In genomic region chr5:132055808-132056609, GRCh38 we compare ENCODE assay signal across 10 cellular contexts. TPM values are rescaled to one million over a fixed set of nuclear protein-coding genes. Genes with fewer than 3 reads are reported as not detected.
DNase-seq lines count a peak whose midpoint lies in the region; ATAC-seq and TF ChIP-seq lines count a peak whose summit lies in the region.
"Had no signal": no experiment of that assay in that cellular context is flagged by ENCODE, and none has a peak within 500 bp of the region (broad histone marks: within the 10 kb centered on the region; RNA-seq: fewer than 3 reads in every experiment).

No MANE protein-coding gene starts in this region.

- H3K36me3 ChIP-seq in CD8-positive, alpha-beta memory T cell (ENCODE audit: insufficient read depth, low read length) = no peaks in the 10 kb centered on the region

- no peak for TF ChIP-seq CTCF in mesothelial cell of epicardium (IDR thresholded peaks at IDR 0.05; ENCODE audit: unreplicated experiment)

- peak overlapping the region; percentile 73 for H3K27ac ChIP-seq in CD8-positive, alpha-beta memory T cell (ENCODE audit: low read depth, low read length)

- peak overlapping the region; percentile 77 to 98 (median 96) for H3K27ac Mint-ChIP-seq in CD8-positive, alpha-beta memory T cell
- H3K27ac Mint-ChIP-seq in T-cell (peak overlapping the region; percentile 44 to 67), mesothelial cell of epicardium (no peak overlapping the region)

- H3K9me3 Mint-ChIP-seq in CD8-positive, alpha-beta memory T cell = no peaks in the 10 kb centered on the region
- H3K9me3 Mint-ChIP-seq in T-cell (no peaks in the 10 kb centered on the region), mesothelial cell of epicardium (no peaks in the 10 kb centered on the region)

- H3K9me3 ChIP-seq in CD8-positive, alpha-beta memory T cell (ENCODE audit: low read length) = no peaks in the 10 kb centered on the region

- peak in 4 of 5 donors; percentile 40 to 78 (median 70) for DNase-seq in CD8-positive, alpha-beta memory T cell
- DNase-seq in T-cell (peak in 33 of 34 experiments; percentile 21 to 67 (median 50)), activated gamma-delta T cell (lab: John Stamatoyannopoulos, UW) (peak; percentile 23), mesothelial cell of epicardium (ENCODE audit: low spot score in 2 of 2, unreplicated experiment in 2 of 2) (peak; percentile 12 to 29), retina (no peak), middle frontal gyrus (ENCODE audit: extremely low spot score, low spot score) (no peak)
- DNase-seq: cortex of kidney had no signal

- ATAC-seq in T-cell (replicated peaks in 1 of 4) (peak; percentile 68 to 78 (median 77)), HG02885 (IDR thresholded peaks at IDR 0.05; ENCODE audit: poor library complexity, unreplicated experiment) (no peak), esophagus mucosa (no peak)

- H3K4me3 Mint-ChIP-seq in CD8-positive, alpha-beta memory T cell = peak overlapping the region in 6 of 7 donors; percentile 17 to 69 (median 50)
- H3K4me3 Mint-ChIP-seq in T-cell = no peak overlapping the region
- no peak overlapping the region for H3K4me3 Mint-ChIP-seq in mesothelial cell of epicardium

- no peaks in the 10 kb centered on the region for H3K36me3 Mint-ChIP-seq in CD8-positive, alpha-beta memory T cell
- H3K36me3 Mint-ChIP-seq in T-cell (no peaks in the 10 kb centered on the region), mesothelial cell of epicardium (no peaks in the 10 kb centered on the region)

- H3K27me3 Mint-ChIP-seq in CD8-positive, alpha-beta memory T cell = peaks cover 0 to 5% of the 10 kb centered on the region in 2 donors
- H3K27me3 Mint-ChIP-seq in T-cell (peaks cover 0 to 3% of the 10 kb centered on the region in 2 donors), mesothelial cell of epicardium (ENCODE audit: low read depth) (peaks cover 12% of the 10 kb centered on the region)

- CTCF ChIA-PET in CD8-positive, alpha-beta memory T cell (lab: Charles Lee) = interaction anchor here (1.0 to 1.8 kb wide), 3 partner anchors 9 to 55 kb away, joined by 3 to 6 read pairs (median 3); no protein-coding TSS in a partner anchor
- CTCF ChIA-PET in T-cell (lab: Charles Lee) = interaction anchor here in 1 of 2 donors (0.6 to 1.6 kb wide), 4 partner anchors 16 to 467 kb away, joined by 3 to 7 read pairs (median 4); no protein-coding TSS in a partner anchor

- H3K4me3 ChIP-seq in CD8-positive, alpha-beta memory T cell (ENCODE audit: low read length) = no peak overlapping the region

- no peaks in the 10 kb centered on the region for H3K27me3 ChIP-seq in CD8-positive, alpha-beta memory T cell (ENCODE audit: insufficient read depth, low read length, poor library complexity, severe bottlenecking)

- H3K4me1 ChIP-seq in CD8-positive, alpha-beta memory T cell (ENCODE audit: insufficient read depth, low read length) = peaks cover 37% of the 10 kb centered on the region

- POLR2A ChIA-PET in CD8-positive, alpha-beta memory T cell (lab: Charles Lee) = interaction anchor here (0.5 kb wide), 1 partner anchor 419 kb away, joined by 3 read pairs; no protein-coding TSS in a partner anchor
- POLR2A ChIA-PET in T-cell (lab: Charles Lee) = interaction anchor here in 1 of 2 donors (0.6 kb wide), 1 partner anchor 454 kb away, joined by 6 read pairs; no protein-coding TSS in a partner anchor

- peaks cover 52 to 54% (median 52%) of the 10 kb centered on the region in 3 donors for H3K4me1 Mint-ChIP-seq in CD8-positive, alpha-beta memory T cell
- peaks cover 39 to 57% (median 47%) of the 10 kb centered on the region in 3 donors for H3K4me1 Mint-ChIP-seq in T-cell
- H3K4me1 Mint-ChIP-seq in mesothelial cell of epicardium = no peaks in the 10 kb centered on the region

RNA-seq across cellular contexts. Expression of gene IL3, which starts 4.4 kb away (rescaled TPM):
- 10 to 100 TPM; 69.7 to 71.9 TPM for total RNA-seq in CD8-positive, alpha-beta memory T cell
- polyA plus RNA-seq in CD8-positive, alpha-beta memory T cell = not detected
- total RNA-seq in T-cell = not detected
- total RNA-seq in mesothelial cell of epicardium = not detected in 3 replicates
- total RNA-seq in esophagus mucosa = not detected
- total RNA-seq: subcutaneous adipose tissue had no signal

RNA-seq across cellular contexts. Expression of gene CSF2, which starts 17.6 kb away (rescaled TPM):
- total RNA-seq in CD8-positive, alpha-beta memory T cell = 100 to 1,000 TPM; 393 to 409 TPM
- not detected for polyA plus RNA-seq in CD8-positive, alpha-beta memory T cell
- total RNA-seq in T-cell (under 1 TPM in 1 of 5 donors, not detected in 4; 0.89 TPM), mesothelial cell of epicardium (not detected in 3 replicates), esophagus mucosa (not detected)
- total RNA-seq: subcutaneous adipose tissue had no signal

RNA-seq across cellular contexts. Expression of gene ACSL6, which starts 44.6 kb away (rescaled TPM):
- 10 to 100 TPM; 21.8 to 22.7 TPM for total RNA-seq in CD8-positive, alpha-beta memory T cell
- 20.7 TPM for polyA plus RNA-seq in CD8-positive, alpha-beta memory T cell
- total RNA-seq in T-cell = 10 to 100 TPM; 23.7 to 42.9 (median 27.8) TPM
- not detected in 3 replicates for total RNA-seq in mesothelial cell of epicardium
- 0.08 TPM for total RNA-seq in esophagus mucosa

Comparison
In these comparisons a context has a peak if more than half of its experiments do, and no peak if none do; other contexts are left out.
1. DNase-seq: peak in CD8-positive, alpha-beta memory T cell (4 of 5), T-cell (33 of 34), activated gamma-delta T cell (single experiment) and mesothelial cell of epicardium (2 of 2); none in retina (single experiment) and middle frontal gyrus (single experiment).
2. H3K4me3 Mint-ChIP-seq: peak in CD8-positive, alpha-beta memory T cell (6 of 7); none in T-cell (0 of 3) and mesothelial cell of epicardium (single experiment).
3. ATAC-seq: peak in T-cell (4 of 4); none in HG02885 (single experiment) and esophagus mucosa (single experiment).
4. RNA of gene IL3, which starts 4.4 kb away (total RNA-seq): 69.7 to 71.9 TPM in CD8-positive, alpha-beta memory T cell; not detected in T-cell, not detected in mesothelial cell of epicardium and not detected in esophagus mucosa (single experiment); every median in the first group is over 10 times any median in the second.
5. RNA of gene CSF2, which starts 17.6 kb away (total RNA-seq): 393 to 409 TPM in CD8-positive, alpha-beta memory T cell; 0.89 TPM in T-cell, not detected in mesothelial cell of epicardium and not detected in esophagus mucosa (single experiment); every median in the first group is over 100 times any median in the second.
6. RNA of gene ACSL6, which starts 44.6 kb away (total RNA-seq): 23.7 to 42.9 TPM in T-cell and 21.8 to 22.7 TPM in CD8-positive, alpha-beta memory T cell; 0.08 TPM in esophagus mucosa (single experiment) and not detected in mesothelial cell of epicardium; every median in the first group is over 10 times any median in the second.